ENCODE assay signal across 9 cellular contexts in genomic region chr11:67345247-67345948, GRCh38. TPM values are rescaled to one million over a fixed set of nuclear protein-coding genes. Genes with fewer than 3 reads are reported as not detected.
DNase-seq lines count a peak whose midpoint lies in the region; ATAC-seq and TF ChIP-seq lines count a peak whose summit lies in the region.
"Had no signal": no experiment of that assay in that cellular context is flagged by ENCODE, and none has a peak within 500 bp of the region (broad histone marks: within the 10 kb centered on the region; RNA-seq: fewer than 3 reads in every experiment).

No MANE protein-coding gene starts in this region.

- intact Hi-C loops in left cardiac atrium (cut with DNase I) = loop anchor here (5.0 kb wide), 1 partner anchor 37 kb away; no protein-coding TSS in a partner anchor

- H3K36me3 ChIP-seq in esophagus (ENCODE audit: control insufficient read depth in 2 of 2, insufficient read depth in 2 of 2, low read length in 1 of 2) = no peaks in the 10 kb centered on the region

- DNase-seq in DMS53 (lab: John Stamatoyannopoulos, UW) (peak; percentile 44), DMS53 treated with DMSO at 0.1 percent for 48 hours (lab: John Stamatoyannopoulos, UW; ENCODE audit: unreplicated experiment) (no peak), RWPE1 (ENCODE audit: low spot score) (no peak), HuH-7.5 (ENCODE audit: low spot score) (no peak), left cardiac atrium (no peak)
- no peak for DNase-seq in stimulated activated naive CD8-positive, alpha-beta T cell treated with anti-CD3 and anti-CD28 coated beads, Interleukin-15, Interleukin-2, amounts not matched to agents 100 U/mL and 50 U/mL, for 24 hours
- DNase-seq: NCI-H446 treated with DMSO at 0.1 percent for 48 hours had no signal

- H3K9me3 ChIP-seq in esophagus (ENCODE audit: control insufficient read depth in 2 of 2, insufficient read depth in 1 of 2, low read depth in 1 of 2, low read length in 1 of 2) = no peaks in the 10 kb centered on the region

- 49 to 55% methylated on average over 8 of the region's 8 CpGs for WGBS in esophagus, 2 donors

- ATAC-seq in stimulated activated naive CD8-positive, alpha-beta T cell treated with anti-CD3 and anti-CD28 coated beads, Interleukin-15, Interleukin-2, amounts not matched to agents 100 U/mL and 50 U/mL, for 24 hours = peak; percentile 38
- ATAC-seq in HG03039 (IDR thresholded peaks at IDR 0.05; ENCODE audit: unreplicated experiment) (no peak), left cardiac atrium (no peak)

- CTCF ChIA-PET in RWPE1 (lab: Yijun Ruan, JAX) = interaction anchor here (0.6 to 2.7 kb wide), 12 partner anchors 19 to 426 kb away, joined by 3 to 22 read pairs (median 3); no protein-coding TSS in a partner anchor

- POLR2A ChIA-PET in RWPE1 (lab: Yijun Ruan, JAX; ENCODE audit: low non-redundant PET) = no interaction called here

- H3K27me3 ChIP-seq in esophagus (ENCODE audit: control insufficient read depth in 1 of 2, insufficient read depth in 2 of 2, low read length in 2 of 2) = no peaks in the 10 kb centered on the region

- no peak for TF ChIP-seq CTCF in RWPE1 (conservative IDR thresholded peaks at IDR 0.05; ENCODE audit: low read depth)

- peak overlapping the region; percentile 85 for H3K27ac ChIP-seq in RWPE1
- peak overlapping the region; percentile 85 to 94 for H3K27ac ChIP-seq in esophagus (ENCODE audit: low read depth in 2 of 2, low read length in 1 of 2)

- no peaks in the 10 kb centered on the region for H3K4me1 ChIP-seq in esophagus (ENCODE audit: control insufficient read depth in 2 of 2, insufficient read depth in 2 of 2, low read length in 1 of 2)

- no peak overlapping the region for H3K4me3 ChIP-seq in esophagus (ENCODE audit: low read depth in 1 of 2, low read length in 2 of 2)

RNA-seq across cellular contexts. Expression of gene POLD4, which starts 7.9 kb away (rescaled TPM):
- polyA plus RNA-seq in esophagus = 100 to 1,000 TPM; 112 to 114 TPM
- total RNA-seq in left cardiac atrium = 10 to 100 TPM; 54.5 to 59.3 TPM

RNA-seq across cellular contexts. Expression of gene CLCF1, which starts 28.0 kb away (rescaled TPM):
- 1 to 10 TPM; 1.4 to 2.2 TPM for polyA plus RNA-seq in esophagus
- 1 to 10 TPM; 1.1 to 4.6 TPM for total RNA-seq in left cardiac atrium

RNA-seq across cellular contexts. Expression of gene SSH3, which starts 42.1 kb away (rescaled TPM):
- 10 to 100 TPM; 38.6 to 55.6 TPM for polyA plus RNA-seq in esophagus
- 10 to 100 TPM; 18.1 to 22.2 TPM for total RNA-seq in left cardiac atrium

RNA-seq across cellular contexts. Expression of gene RAD9A, which starts 46.4 kb away (rescaled TPM):
- 10 to 100 TPM; 17.5 to 26.2 TPM for polyA plus RNA-seq in esophagus
- 1 to 10 TPM; 6.2 to 9.0 TPM for total RNA-seq in left cardiac atrium

RNA-seq across cellular contexts. Expression of gene PPP1CA, which starts 56.3 kb away (rescaled TPM):
- polyA plus RNA-seq in esophagus = 100 to 1,000 TPM; 105 to 149 TPM
- total RNA-seq in left cardiac atrium = 10 to 100 TPM; 86.7 to 94.1 TPM
